ENCODE assay signal across 22 cellular contexts in the genomic region with DNA sequence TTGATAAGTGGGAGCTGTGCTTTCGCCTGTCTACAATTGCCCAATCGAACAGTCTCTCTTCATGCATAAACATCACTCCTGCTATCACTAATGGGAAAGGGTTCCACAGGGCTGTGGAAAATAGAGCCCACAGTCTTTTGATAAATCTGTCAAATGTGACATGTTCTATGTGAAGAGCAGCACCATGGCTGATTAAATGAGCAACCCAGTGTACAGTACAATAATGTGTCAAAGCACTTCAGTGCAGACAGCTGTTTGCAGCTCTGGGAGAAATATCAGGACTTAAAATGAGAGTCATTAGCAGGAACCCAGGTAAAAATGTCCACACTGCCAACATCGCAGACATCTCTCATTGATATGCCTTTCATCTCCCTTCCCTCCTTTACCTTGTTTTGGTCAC.
"Had no signal": no experiment of that assay in that cellular context is flagged by ENCODE, and none has a peak within 500 bp of the region (broad histone marks: within the 10 kb centered on the region; RNA-seq: fewer than 3 reads in every experiment).

No MANE protein-coding gene starts in this region.

- H3K27me3 ChIP-seq: esophagus squamous epithelium, gastrocnemius medialis, heart right ventricle, left lung had no signal

- DNase-seq: effector CD8-positive, alpha-beta T cell; effector memory CD8-positive, alpha-beta T cell; endodermal cell; erythroblast; esophagus squamous epithelium; foreskin fibroblast; foreskin melanocyte; gastrocnemius medialis; glutamatergic neuron; head of caudate nucleus; heart right ventricle; hippocampal formation; left cardiac atrium; left lung; left ventricle myocardium superior; lower lobe of right lung; mesenchymal stem cell; mucosa of descending colon; naive B cell had no signal

- H3K4me3 ChIP-seq: coronary artery, esophagus squamous epithelium, gastrocnemius medialis, heart right ventricle, left lung, lower lobe of right lung, mucosa of descending colon had no signal

- H3K27ac ChIP-seq: coronary artery, epithelial cell of prostate, esophagus squamous epithelium, gastrocnemius medialis, heart right ventricle, left lung, lower lobe of right lung had no signal

- H3K9me3 ChIP-seq: gastrocnemius medialis, lower lobe of right lung, mucosa of descending colon had no signal

- H3K36me3 ChIP-seq: esophagus squamous epithelium, gastrocnemius medialis, heart right ventricle, left lung, lower lobe of right lung had no signal

- ATAC-seq: effector memory CD8-positive, alpha-beta T cell; esophagus mucosa; gastrocnemius medialis; heart right ventricle; left cardiac atrium; left lung; left ventricle myocardium superior; lower lobe of right lung; mucosa of descending colon had no signal
